10 cellular contexts compared by ENCODE assay signal in the genomic region with DNA sequence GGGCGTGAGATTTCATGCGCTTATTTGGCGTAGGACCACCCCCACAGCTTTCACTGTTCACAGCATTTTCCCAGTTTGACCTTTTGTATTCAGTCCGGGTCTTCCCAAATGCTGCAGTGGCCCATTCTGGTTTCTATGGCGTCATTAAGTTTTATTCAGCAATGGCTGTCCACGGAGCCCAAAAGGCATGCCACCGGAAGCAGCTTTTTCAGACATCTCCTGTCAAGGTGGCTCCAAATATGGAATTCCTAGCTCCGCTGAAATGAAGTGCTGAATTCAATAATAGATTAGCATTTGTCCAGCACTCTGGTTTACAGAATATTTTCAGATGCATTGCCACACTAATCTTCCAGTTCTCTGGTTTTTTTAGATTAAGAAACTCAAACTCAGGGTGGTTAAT.
A peak's percentile ranks its signal among the peaks of the same experiment; 100 is the strongest.
DNase-seq lines count a peak whose midpoint lies in the region; ATAC-seq and TF ChIP-seq lines count a peak whose summit lies in the region.
"Had no signal": no experiment of that assay in that cellular context is flagged by ENCODE, and none has a peak within 500 bp of the region (broad histone marks: within the 10 kb centered on the region; RNA-seq: fewer than 3 reads in every experiment).

No MANE protein-coding gene starts in this region.

- no TSS peak for BruUV-seq in PC-3 (replicated peaks; lab: Mats Ljungman, UMichigan)

- no peak for TF ChIP-seq POLR2A in spleen (IDR thresholded peaks at IDR 0.05)

- peak overlapping the region; percentile 88 for H3K4me2 ChIP-seq in PC-3 (ENCODE audit: low read length)

- no peaks in the 10 kb centered on the region for H4K20me1 ChIP-seq in PC-3 (ENCODE audit: low read length)

- no peak for ATAC-seq in PC-3
- ATAC-seq in GM21825 (IDR thresholded peaks at IDR 0.05; ENCODE audit: unreplicated experiment) = no peak
- ATAC-seq in HG02938 (IDR thresholded peaks at IDR 0.05; ENCODE audit: unreplicated experiment) = no peak

- intact Hi-C loops in activated CD4-positive, alpha-beta T cell treated with anti-CD3 and anti-CD28 coated beads, Interleukin-2, amount 10 ng/mL, durations not matched to agents 24 days and 14 days (cut with micrococcal nuclease) = loop anchor here (2.0 kb wide), 1 partner anchor 95 kb away; no protein-coding TSS in a partner anchor
- intact Hi-C loops in PC-3 (cut with micrococcal nuclease) (no loop called here), spleen (cut with DNase I; ENCODE audit: low total_unique reads) (no loop called here)

- 65 to 87% (median 81%) methylated on average over 8 of the region's 8 CpGs for WGBS in spleen, 5 donors

- H3K27me3 Mint-ChIP-seq in activated CD4-positive, alpha-beta T cell treated with anti-CD3 and anti-CD28 coated beads, Interleukin-2, amount 10 ng/mL, durations not matched to agents 24 days and 14 days = peaks cover 10% of the 10 kb centered on the region

- H3K27ac Mint-ChIP-seq in activated CD4-positive, alpha-beta T cell treated with anti-CD3 and anti-CD28 coated beads, Interleukin-2, amount 10 ng/mL, durations not matched to agents 24 days and 14 days = peak overlapping the region; percentile 53

- H3K9me3 Mint-ChIP-seq in activated CD4-positive, alpha-beta T cell treated with anti-CD3 and anti-CD28 coated beads, Interleukin-2, amount 10 ng/mL, durations not matched to agents 24 days and 14 days = no peaks in the 10 kb centered on the region

- H3K9ac ChIP-seq in PC-3 (ENCODE audit: low read length) = peak overlapping the region; percentile 86

- H3K36me3 ChIP-seq in PC-3 (ENCODE audit: low read depth, low read length) (no peaks in the 10 kb centered on the region), spleen (no peaks in the 10 kb centered on the region)
- H3K36me3 ChIP-seq: right lobe of liver had no signal

- H3K27ac ChIP-seq in PC-3 (ENCODE audit: low read length) (no peak overlapping the region), spleen (peak overlapping the region in 3 of 8 donors; percentile 71 to 80 (median 79))

- DNase-seq in activated CD4-positive, alpha-beta T cell treated with anti-CD3 and anti-CD28 coated beads, Interleukin-2, amount 10 ng/mL, durations not matched to agents 24 days and 14 days = no peak
- no peak for DNase-seq in activated CD4-positive, alpha-beta T cell treated with anti-CD3 and anti-CD28 coated beads for 48 hours
- DNase-seq in PC-3 (no peak), epithelial cell of esophagus (ENCODE audit: low read depth) (no peak), spleen (no peak)
- DNase-seq in stimulated activated CD4-positive, alpha-beta T cell treated with anti-CD3 and anti-CD28 coated beads, Interleukin-2, amount 100 ng/mL, for 48 hours = no peak
- DNase-seq: NCI-H345 had no signal

- H3K9me2 ChIP-seq in PC-3 (replicated peaks; ENCODE audit: low read length) = no peaks in the 10 kb centered on the region

- peaks cover 7% of the 10 kb centered on the region; the same call in 1 of the 2 replicates for H3K79me2 ChIP-seq in PC-3 (ENCODE audit: low read length)

- CTCF ChIA-PET in PC-3 (lab: Charles Lee) = no interaction called here

- H3K4me3 ChIP-seq in PC-3 (ENCODE audit: low read length) = peak overlapping the region; percentile 76
- peak overlapping the region; percentile 91 for H3K4me3 ChIP-seq in epithelial cell of esophagus (ENCODE audit: low read length)
- H3K4me3 ChIP-seq in spleen = peak overlapping the region in 6 of 8 donors; percentile 47 to 71 (median 54)

- peak overlapping the region; percentile 96; the same call in 1 of the 2 replicates for H2AFZ ChIP-seq in PC-3 (ENCODE audit: low read length)

- H3K27me3 ChIP-seq in PC-3 (ENCODE audit: low read length) (no peaks in the 10 kb centered on the region), spleen (replicated peaks in 1 of 7) (peaks cover 0 to 2% (median 0%) of the 10 kb centered on the region in 7 donors)
- H3K27me3 ChIP-seq: right lobe of liver had no signal

- H3K4me1 Mint-ChIP-seq in activated CD4-positive, alpha-beta T cell treated with anti-CD3 and anti-CD28 coated beads, Interleukin-2, amount 10 ng/mL, durations not matched to agents 24 days and 14 days = peaks cover 18% of the 10 kb centered on the region

- no peaks in the 10 kb centered on the region for H3K9me3 ChIP-seq in PC-3 (ENCODE audit: low read length)
- no peaks in the 10 kb centered on the region for H3K9me3 ChIP-seq in spleen
- H3K9me3 ChIP-seq: right lobe of liver had no signal

- no peaks in the 10 kb centered on the region for H3F3A ChIP-seq in PC-3 (ENCODE audit: low read length, unreplicated experiment)

- POLR2A ChIA-PET in PC-3 (lab: Charles Lee; ENCODE audit: unreplicated experiment) = no interaction called here

- TF ChIP-seq CTCF in PC-3 (conservative IDR thresholded peaks at IDR 0.05; ENCODE audit: low read depth, low read length) = no peak
- TF ChIP-seq CTCF in epithelial cell of esophagus (IDR thresholded peaks at IDR 0.05; ENCODE audit: insufficient read depth, low read depth, low read length, missing control alignments) = no peak
- no peak for TF ChIP-seq CTCF in spleen (IDR thresholded peaks at IDR 0.05 in 8 of 11, conservative IDR thresholded peaks at IDR 0.05 in 3 of 11)

- H3K36me3 Mint-ChIP-seq in activated CD4-positive, alpha-beta T cell treated with anti-CD3 and anti-CD28 coated beads, Interleukin-2, amount 10 ng/mL, durations not matched to agents 24 days and 14 days (ENCODE audit: low read depth) = no peaks in the 10 kb centered on the region

- H3K4me1 ChIP-seq in PC-3 (ENCODE audit: insufficient read depth, low read length) = peaks cover 5% of the 10 kb centered on the region; the same call in 1 of the 2 replicates
- peaks cover 0 to 21% (median 14%) of the 10 kb centered on the region in 6 donors for H3K4me1 ChIP-seq in spleen

- H3K4me3 Mint-ChIP-seq in activated CD4-positive, alpha-beta T cell treated with anti-CD3 and anti-CD28 coated beads, Interleukin-2, amount 10 ng/mL, durations not matched to agents 24 days and 14 days = peak overlapping the region; percentile 80
